15 cellular contexts compared by ENCODE assay signal in genomic region chr14:60189923-60190840, GRCh38. TPM values are rescaled to one million over a fixed set of nuclear protein-coding genes. Genes with fewer than 3 reads are reported as not detected.
A peak's percentile ranks its signal among the peaks of the same experiment; 100 is the strongest.
DNase-seq lines count a peak whose midpoint lies in the region; ATAC-seq and TF ChIP-seq lines count a peak whose summit lies in the region.
"Had no signal": no experiment of that assay in that cellular context is flagged by ENCODE, and none has a peak within 500 bp of the region (broad histone marks: within the 10 kb centered on the region; RNA-seq: fewer than 3 reads in every experiment).

No MANE protein-coding gene starts in this region.

- H3K4me1 ChIP-seq in left lung = no peaks in the 10 kb centered on the region
- H3K4me1 ChIP-seq: body of pancreas had no signal

- in situ Hi-C loops in GM13976 (cut with MboI; ENCODE audit: low sequenced_read_pairs, unreplicated experiment) = loop anchor here (5.0 to 25.0 kb wide), 4 partner anchors 125 to 553 kb away; no protein-coding TSS in a partner anchor

- H3K4me1 Mint-ChIP-seq in T-helper 17 cell = no peaks in the 10 kb centered on the region
- H3K4me1 Mint-ChIP-seq: activated CD4-positive, alpha-beta T cell treated with anti-CD3 and anti-CD28 coated beads, Interleukin-2, amount 10 ng/mL, durations not matched to agents 24 days and 14 days; stimulated activated effector memory CD8-positive, alpha-beta T cell treated with anti-CD3 and anti-CD28 coated beads, Interleukin-12 subunit alpha, Interleukin-12 subunit beta, amount 100 ng/mL, for 72 hours had no signal

- no peaks in the 10 kb centered on the region for H3K36me3 ChIP-seq in left lung

- H3K36me3 Mint-ChIP-seq in T-helper 17 cell (ENCODE audit: low read depth) = no peaks in the 10 kb centered on the region
- H3K36me3 Mint-ChIP-seq: stimulated activated effector memory CD8-positive, alpha-beta T cell treated with anti-CD3 and anti-CD28 coated beads, Interleukin-12 subunit alpha, Interleukin-12 subunit beta, amount 100 ng/mL, for 72 hours had no signal

- H3K9me3 ChIP-seq in T-helper 17 cell (ENCODE audit: control insufficient read depth, low read length, poor library complexity, severe bottlenecking) (no peaks in the 10 kb centered on the region), left lung (no peaks in the 10 kb centered on the region)
- H3K9me3 ChIP-seq: body of pancreas had no signal

- no peaks in the 10 kb centered on the region for H3K27me3 ChIP-seq in left lung
- H3K27me3 ChIP-seq: body of pancreas had no signal

- intact Hi-C loops in left lung (cut with DNase I) = loop anchor here in 1 of 2 donors (10.0 kb wide), 2 partner anchors 125 to 225 kb away; no protein-coding TSS in a partner anchor

- ATAC-seq in GM19023 (IDR thresholded peaks at IDR 0.05; ENCODE audit: unreplicated experiment) (peak; percentile 50), HG03442 (IDR thresholded peaks at IDR 0.05; ENCODE audit: unreplicated experiment) (peak; percentile 62), T-helper 17 cell (no peak), left lung (no peak)
- ATAC-seq: body of pancreas; K562; stimulated activated effector memory CD8-positive, alpha-beta T cell treated with anti-CD3 and anti-CD28 coated beads, Interleukin-12 subunit alpha, Interleukin-12 subunit beta, amount 100 ng/mL, for 72 hours had no signal

- no peak overlapping the region for H3K4me3 ChIP-seq in left lung
- H3K4me3 ChIP-seq: body of pancreas, K562 had no signal

- TF ChIP-seq CTCF in GM13976 (IDR thresholded peaks at IDR 0.05; ENCODE audit: borderline replicate concordance, control extremely low read depth, extremely low read depth, insufficient read depth, missing control alignments) = no peak
- no peak for TF ChIP-seq CTCF in left lung (IDR thresholded peaks at IDR 0.05)

- H3K27ac Mint-ChIP-seq in T-helper 17 cell = peak overlapping the region; percentile 59
- H3K27ac Mint-ChIP-seq: activated CD4-positive, alpha-beta T cell treated with anti-CD3 and anti-CD28 coated beads, Interleukin-2, amount 10 ng/mL, durations not matched to agents 24 days and 14 days; stimulated activated effector memory CD8-positive, alpha-beta T cell treated with anti-CD3 and anti-CD28 coated beads, Interleukin-12 subunit alpha, Interleukin-12 subunit beta, amount 100 ng/mL, for 72 hours; T-helper 1 cell treated with Interleukin-12 subunit alpha and Interleukin-12 subunit beta and Interleukin-4 antibody, amounts not matched to agents 30 μg/mL and 1 μg/mL, for 36 hours had no signal

- no peak overlapping the region for H3K4me3 Mint-ChIP-seq in T-helper 17 cell
- H3K4me3 Mint-ChIP-seq: activated CD4-positive, alpha-beta T cell treated with anti-CD3 and anti-CD28 coated beads, Interleukin-2, amount 10 ng/mL, durations not matched to agents 24 days and 14 days; stimulated activated effector memory CD8-positive, alpha-beta T cell treated with anti-CD3 and anti-CD28 coated beads, Interleukin-12 subunit alpha, Interleukin-12 subunit beta, amount 100 ng/mL, for 72 hours; T-helper 1 cell treated with Interleukin-12 subunit alpha and Interleukin-12 subunit beta and Interleukin-4 antibody, amounts not matched to agents 30 μg/mL and 1 μg/mL, for 36 hours had no signal

- H3K27ac ChIP-seq in left lung = no peak overlapping the region
- H3K27ac ChIP-seq: body of pancreas had no signal

- H3K27me3 Mint-ChIP-seq in T-helper 17 cell = peaks cover 21% of the 10 kb centered on the region

- peak; percentile 58 for DNase-seq in DMS 273 treated with DMSO at 0.1 percent for 48 hours (lab: John Stamatoyannopoulos, UW)
- no peak for DNase-seq in T-helper 17 cell
- no peak for DNase-seq in DMS53 (lab: John Stamatoyannopoulos, UW)
- DNase-seq in GM13976 (ENCODE audit: low spot score) = no peak
- DNase-seq in NCI-H187 (lab: John Stamatoyannopoulos, UW) = no peak
- no peak for DNase-seq in left lung
- DNase-seq: activated CD4-positive, alpha-beta T cell treated with anti-CD3 and anti-CD28 coated beads, Interleukin-2, amount 10 ng/mL, durations not matched to agents 24 days and 14 days; body of pancreas; DND-41; NCI-H2081 treated with DMSO at 0.1 percent for 48 hours had no signal

RNA-seq across cellular contexts. Expression of gene DHRS7, which starts 25.0 kb away (rescaled TPM):
- total RNA-seq in T-helper 17 cell = 10 to 100 TPM; 44.8 to 48.0 TPM
- 100 to 1,000 TPM in 1 of 2 donors, 10 to 100 TPM in 1; 82.3 to 122 TPM for total RNA-seq in left lung

RNA-seq across cellular contexts. Expression of gene PPM1A, which starts 58.8 kb away (rescaled TPM):
- total RNA-seq in T-helper 17 cell = 100 to 1,000 TPM in 1 of 2 donors, 10 to 100 TPM in 1; 67.2 to 111 TPM
- 10 to 100 TPM; 54.1 to 56.2 TPM for total RNA-seq in left lung

Comparison
In these comparisons a context has a peak if more than half of its experiments do, and no peak if none do; other contexts are left out.
1. ATAC-seq: peak in GM19023 (single experiment) and HG03442 (single experiment); none in T-helper 17 cell (single experiment) and left lung (single experiment).